ENCODE assay signal across 16 cellular contexts in genomic region chr10:63145782-63146181, GRCh38. TPM values are rescaled to one million over a fixed set of nuclear protein-coding genes. Genes with fewer than 3 reads are reported as not detected.
DNase-seq lines count a peak whose midpoint lies in the region; ATAC-seq and TF ChIP-seq lines count a peak whose summit lies in the region.
"Had no signal": no experiment of that assay in that cellular context is flagged by ENCODE, and none has a peak within 500 bp of the region (broad histone marks: within the 10 kb centered on the region; RNA-seq: fewer than 3 reads in every experiment).

No MANE protein-coding gene starts in this region.

- no peak overlapping the region for H3K18ac ChIP-seq in trophoblast cell (ENCODE audit: low read length)

- H4K8ac ChIP-seq in trophoblast cell (ENCODE audit: low read depth, low read length) = no peak overlapping the region

- no peaks in the 10 kb centered on the region for H3K4me1 ChIP-seq in trophoblast cell (ENCODE audit: control insufficient read depth in 1 of 2, insufficient read depth in 2 of 2, low read length in 2 of 2)
- H3K4me1 ChIP-seq in neural progenitor cell = peaks cover 9% of the 10 kb centered on the region

- no peak overlapping the region for H2BK12ac ChIP-seq in trophoblast cell (ENCODE audit: low read length)

- no peak overlapping the region for H3K27ac ChIP-seq in trophoblast cell (ENCODE audit: low read depth, low read length)
- H3K27ac ChIP-seq in neural progenitor cell = no peak overlapping the region
- H3K27ac ChIP-seq: esophagus muscularis mucosa had no signal

- no peak overlapping the region for H2AK5ac ChIP-seq in trophoblast cell (ENCODE audit: low read length)

- H3K4me1 Mint-ChIP-seq in stimulated activated naive CD8-positive, alpha-beta T cell treated with anti-CD3 and anti-CD28 coated beads, Interleukin-15, amount 100 ng/mL, for 72 hours = peaks cover 46% of the 10 kb centered on the region
- no peaks in the 10 kb centered on the region for H3K4me1 Mint-ChIP-seq in neural progenitor cell

- H3K27me3 Mint-ChIP-seq in stimulated activated naive CD8-positive, alpha-beta T cell treated with anti-CD3 and anti-CD28 coated beads, Interleukin-15, amount 100 ng/mL, for 72 hours = no peaks in the 10 kb centered on the region
- H3K27me3 Mint-ChIP-seq in neural progenitor cell (ENCODE audit: insufficient read depth, low read depth) = no peaks in the 10 kb centered on the region
- H3K27me3 Mint-ChIP-seq: progenitor cell of endocrine pancreas; stimulated activated naive B cell treated with anti-CD40 and anti-IgM and Interleukin-4, amounts not matched to agents 10 μg/mL and 1 μg/mL and 100 μg/mL, for 72 hours had no signal

- H2BK120ac ChIP-seq in trophoblast cell (ENCODE audit: insufficient read depth, low read length, poor library complexity) = no peak overlapping the region

- H3K36me3 ChIP-seq in trophoblast cell (ENCODE audit: control insufficient read depth in 1 of 2, insufficient read depth in 2 of 2, low read length in 2 of 2) (peaks cover 0 to 4% of the 10 kb centered on the region in 2 experiments), neural progenitor cell (no peaks in the 10 kb centered on the region)

- H3K4me3 ChIP-seq in trophoblast cell (ENCODE audit: low read depth, low read length) (no peak overlapping the region), neural progenitor cell (no peak overlapping the region)
- H3K4me3 ChIP-seq: esophagus muscularis mucosa had no signal

- no peaks in the 10 kb centered on the region for H3K9me3 Mint-ChIP-seq in activated naive CD4-positive, alpha-beta T cell treated with anti-CD3 and anti-CD28 coated beads, Interleukin-2, amount 50 U/mL, for 72 hours
- no peaks in the 10 kb centered on the region for H3K9me3 Mint-ChIP-seq in stimulated activated naive CD8-positive, alpha-beta T cell treated with anti-CD3 and anti-CD28 coated beads, Interleukin-15, amount 100 ng/mL, for 72 hours
- no peaks in the 10 kb centered on the region for H3K9me3 Mint-ChIP-seq in neural progenitor cell
- H3K9me3 Mint-ChIP-seq: stimulated activated naive B cell treated with anti-CD40 and anti-IgM and Interleukin-4, amounts not matched to agents 10 μg/mL and 1 μg/mL and 100 μg/mL, for 72 hours had no signal

- H3K27me3 ChIP-seq in trophoblast cell (ENCODE audit: insufficient read depth, low read length) (no peaks in the 10 kb centered on the region), neural progenitor cell (no peaks in the 10 kb centered on the region)
- H3K27me3 ChIP-seq: esophagus muscularis mucosa had no signal

- DNase-seq in activated naive CD4-positive, alpha-beta T cell treated with anti-CD3 and anti-CD28 coated beads, Interleukin-2, amount 50 U/mL, for 72 hours (ENCODE audit: low spot score in 2 of 2) = no peak
- DNase-seq in activated naive CD4-positive, alpha-beta T cell (lab: John Stamatoyannopoulos, UW) = no peak
- peak; percentile 28 for DNase-seq in astrocyte of the hippocampus (ENCODE audit: low read depth, low spot score)
- DNase-seq in stimulated activated naive CD8-positive, alpha-beta T cell treated with anti-CD3 and anti-CD28 coated beads, Interleukin-15, amount 100 ng/mL, for 72 hours = no peak
- DNase-seq in trophoblast cell = no peak
- DNase-seq in neural progenitor cell (ENCODE audit: low spot score) = no peak
- DNase-seq: activated gamma-delta T cell treated with Interleukin-2 at 50 U/mL for 16 hours; NCI-H1092; NCI-H226; stimulated activated CD4-positive, alpha-beta T cell treated with anti-CD3 and anti-CD28 coated beads, Interleukin-2, amount 100 ng/mL, for 48 hours; stimulated activated naive B cell treated with anti-CD40 and anti-IgM and Interleukin-4, amounts not matched to agents 10 μg/mL and 1 μg/mL and 100 μg/mL, for 72 hours; SW 1271 had no signal

- no peak for TF ChIP-seq CTCF in neural progenitor cell (IDR thresholded peaks at IDR 0.05)

- H3F3A ChIP-seq in neural progenitor cell (ENCODE audit: low read depth) = no peaks in the 10 kb centered on the region

- H3K79me1 ChIP-seq in trophoblast cell (ENCODE audit: low read length) = no peaks in the 10 kb centered on the region

- peak; percentile 53 to 89 for ATAC-seq in activated naive CD4-positive, alpha-beta T cell treated with anti-CD3 and anti-CD28 coated beads, Interleukin-2, amount 50 U/mL, for 72 hours
- ATAC-seq in HG02938 (IDR thresholded peaks at IDR 0.05; ENCODE audit: unreplicated experiment) (peak; percentile 47), GM19035 (IDR thresholded peaks at IDR 0.05; ENCODE audit: unreplicated experiment) (no peak)
- peak; percentile 59 for ATAC-seq in stimulated activated naive CD8-positive, alpha-beta T cell treated with anti-CD3 and anti-CD28 coated beads, Interleukin-15, amount 100 ng/mL, for 72 hours

- H3K4ac ChIP-seq in trophoblast cell (ENCODE audit: low read depth, low read length) = no peak overlapping the region

- no peak overlapping the region for H3K23ac ChIP-seq in trophoblast cell (ENCODE audit: low read length)

- peaks cover 12% of the 10 kb centered on the region for H4K20me1 ChIP-seq in neural progenitor cell (ENCODE audit: low read depth)

- H2AFZ ChIP-seq in trophoblast cell (ENCODE audit: insufficient read depth, low read length, poor library complexity) (no peak overlapping the region), neural progenitor cell (replicated peaks) (no peak overlapping the region)

- peaks cover 0 to 30% of the 10 kb centered on the region in 2 donors for H3K36me3 Mint-ChIP-seq in activated naive CD4-positive, alpha-beta T cell treated with anti-CD3 and anti-CD28 coated beads, Interleukin-2, amount 50 U/mL, for 72 hours
- H3K36me3 Mint-ChIP-seq in neural progenitor cell = peaks cover 13% of the 10 kb centered on the region

- no peak overlapping the region for H4K91ac ChIP-seq in trophoblast cell (ENCODE audit: low read depth, low read length)

- no peak overlapping the region for H3K14ac ChIP-seq in trophoblast cell (ENCODE audit: low read length)

- H3K4me3 Mint-ChIP-seq in stimulated activated naive CD8-positive, alpha-beta T cell treated with anti-CD3 and anti-CD28 coated beads, Interleukin-15, amount 100 ng/mL, for 72 hours = no peak overlapping the region
- no peak overlapping the region for H3K4me3 Mint-ChIP-seq in neural progenitor cell
- H3K4me3 Mint-ChIP-seq: stimulated activated naive B cell treated with anti-CD40 and anti-IgM and Interleukin-4, amounts not matched to agents 10 μg/mL and 1 μg/mL and 100 μg/mL, for 72 hours had no signal

- no peak overlapping the region for H2BK5ac ChIP-seq in trophoblast cell (ENCODE audit: low read depth, low read length, poor library complexity)

- H3K27ac Mint-ChIP-seq in activated naive CD4-positive, alpha-beta T cell treated with anti-CD3 and anti-CD28 coated beads, Interleukin-2, amount 50 U/mL, for 72 hours = peak overlapping the region; percentile 35 to 61
- no peak overlapping the region for H3K27ac Mint-ChIP-seq in stimulated activated naive CD8-positive, alpha-beta T cell treated with anti-CD3 and anti-CD28 coated beads, Interleukin-15, amount 100 ng/mL, for 72 hours
- no peak overlapping the region for H3K27ac Mint-ChIP-seq in neural progenitor cell
- H3K27ac Mint-ChIP-seq: progenitor cell of endocrine pancreas; stimulated activated naive B cell treated with anti-CD40 and anti-IgM and Interleukin-4, amounts not matched to agents 10 μg/mL and 1 μg/mL and 100 μg/mL, for 72 hours had no signal

- H3K4me2 ChIP-seq in trophoblast cell (ENCODE audit: low read length) (no peak overlapping the region), neural progenitor cell (no peak overlapping the region)

- no peaks in the 10 kb centered on the region for H3K79me2 ChIP-seq in trophoblast cell (ENCODE audit: control insufficient read depth, insufficient read depth, low read length, poor library complexity)
- peaks cover 95% of the 10 kb centered on the region for H3K79me2 ChIP-seq in neural progenitor cell (ENCODE audit: low read depth)

- no peak overlapping the region for H3K9ac ChIP-seq in trophoblast cell (ENCODE audit: low read length)
- no peak overlapping the region for H3K9ac ChIP-seq in neural progenitor cell

- no peak overlapping the region for H4K12ac ChIP-seq in trophoblast cell (ENCODE audit: low read depth, low read length)

- H3K9me3 ChIP-seq in trophoblast cell (ENCODE audit: insufficient read depth, low read depth, low read length) (no peaks in the 10 kb centered on the region), neural progenitor cell (ENCODE audit: low read depth) (no peaks in the 10 kb centered on the region)
- H3K9me3 ChIP-seq: esophagus muscularis mucosa had no signal

RNA-seq across cellular contexts. Expression of gene NRBF2, which starts 12.7 kb away (rescaled TPM):
- total RNA-seq in activated naive CD4-positive, alpha-beta T cell treated with anti-CD3 and anti-CD28 coated beads, Interleukin-2, amount 50 U/mL, for 72 hours = 10 to 100 TPM; 18.4 to 21.1 TPM
- polyA plus RNA-seq in trophoblast cell (2013) = 58.2 and 58.5 TPM in 2 replicates
- 24.4 and 37.8 TPM in 2 replicates for total RNA-seq in neural progenitor cell (ENCODE audit: low replicate concordance)

Comparison
In these comparisons a context has a peak if more than half of its experiments do, and no peak if none do; other contexts are left out.
1. H3K27ac Mint-ChIP-seq: peak in activated naive CD4-positive, alpha-beta T cell treated with anti-CD3 and anti-CD28 coated beads, Interleukin-2, amount 50 U/mL, for 72 hours (2 of 2); none in stimulated activated naive CD8-positive, alpha-beta T cell treated with anti-CD3 and anti-CD28 coated beads, Interleukin-15, amount 100 ng/mL, for 72 hours (0 of 2) and neural progenitor cell (single experiment).